In the genomic region with DNA sequence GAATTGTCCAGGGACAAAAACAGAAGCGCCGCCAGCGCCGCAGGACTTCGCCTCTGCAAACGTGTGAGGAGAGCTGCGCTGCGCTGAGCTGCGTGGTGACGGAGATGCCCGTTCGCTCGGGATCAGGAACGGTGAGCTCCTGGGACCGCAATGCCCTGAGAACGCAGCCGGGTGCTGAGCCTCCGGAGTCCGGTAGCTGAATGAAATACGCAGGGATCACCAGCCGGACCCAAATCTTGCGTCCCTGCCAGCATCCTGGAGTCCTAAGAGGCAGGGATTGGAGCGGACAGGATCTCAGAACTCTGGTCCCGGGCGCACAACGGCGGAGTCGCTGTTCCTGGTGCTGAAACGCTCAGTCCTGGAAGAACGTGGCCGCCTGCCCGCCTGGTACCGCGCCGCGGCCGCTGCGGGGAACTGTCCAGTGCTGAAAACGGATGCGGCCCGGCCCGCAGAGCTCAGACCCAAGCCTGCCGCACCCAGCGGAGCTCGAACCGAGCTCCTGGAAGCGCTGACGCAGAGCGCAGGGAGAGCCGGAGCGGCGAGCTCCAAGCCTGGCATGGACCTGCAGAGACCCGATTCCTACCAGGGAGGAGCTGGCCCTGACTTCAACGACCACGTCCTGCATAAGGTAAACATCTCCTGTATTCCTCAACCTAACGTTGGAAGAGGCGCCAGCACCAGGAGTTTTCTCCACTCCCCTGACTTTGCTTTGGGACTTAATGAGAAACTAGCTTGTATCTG, we compare ENCODE assay signal across 9 cellular contexts. TPM values are rescaled to one million over a fixed set of nuclear protein-coding genes. Genes with fewer than 3 reads are reported as not detected.
A peak's percentile ranks its signal among the peaks of the same experiment; 100 is the strongest.
DNase-seq lines count a peak whose midpoint lies in the region; ATAC-seq and TF ChIP-seq lines count a peak whose summit lies in the region.
"Had no signal": no experiment of that assay in that cellular context is flagged by ENCODE, and none has a peak within 500 bp of the region (broad histone marks: within the 10 kb centered on the region; RNA-seq: fewer than 3 reads in every experiment).

No MANE protein-coding gene starts in this region.

- peak overlapping the region; percentile 47 to 80 (median 73) for H3K4me3 Mint-ChIP-seq in brain

- no peaks in the 10 kb centered on the region for H3K36me3 ChIP-seq in HAP-1 (replicated peaks)

- no peaks in the 10 kb centered on the region for H3K9me3 ChIP-seq in HAP-1

- ATAC-seq in HG03025 (IDR thresholded peaks at IDR 0.05; ENCODE audit: low FRiP score, unreplicated experiment) (no peak), HG03520 (IDR thresholded peaks at IDR 0.05; ENCODE audit: unreplicated experiment) (no peak)
- ATAC-seq: Panc1 had no signal

- no peak overlapping the region for H3K4me3 ChIP-seq in HAP-1

- no peaks in the 10 kb centered on the region for H3K36me3 Mint-ChIP-seq in brain

- H3K27me3 Mint-ChIP-seq in brain = peaks cover 81% of the 10 kb centered on the region

- in situ Hi-C loops in HAP-1 (cut with MboI; ENCODE audit: low sequenced_read_pairs) = no loop called here

- no peak for TF ChIP-seq CTCF in brain (conservative IDR thresholded peaks at IDR 0.05)

- H3K27ac Mint-ChIP-seq in brain = peak overlapping the region in 1 of 5 experiments; percentile 41

- no peaks in the 10 kb centered on the region for H3K4me1 ChIP-seq in HAP-1

- DNase-seq in HAP-1 (ENCODE audit: low spot score in 2 of 2) (peak; percentile 56 to 90), UCSD-AML1 (lab: John Stamatoyannopoulos, UW; ENCODE audit: unreplicated experiment) (peak; percentile 86), iPS-NIHi11 (ENCODE audit: low spot score) (peak; percentile 98), RKO (ENCODE audit: low spot score) (no peak)
- DNase-seq in stimulated activated CD4-positive, alpha-beta T cell treated with anti-CD3 and anti-CD28 coated beads, Interleukin-12 subunit alpha, Interleukin-12 subunit beta, amount 100 ng/mL, for 48 hours (ENCODE audit: low read depth in 2 of 3, low spot score in 1 of 3) = peak; percentile 57 to 74 (median 72)

- H3K4me1 Mint-ChIP-seq in brain = peaks cover 8% of the 10 kb centered on the region

- H3K9me3 Mint-ChIP-seq in brain = peaks cover 0 to 15% (median 0%) of the 10 kb centered on the region in 5 experiments

- H3K27me3 ChIP-seq in HAP-1 (ENCODE audit: low read depth) = peaks cover 3% of the 10 kb centered on the region; the same call in 1 of the 2 replicates

RNA-seq across cellular contexts. Expression of a gene that starts 41.5 kb away (rescaled TPM):
- polyA plus RNA-seq in brain (ENCODE audit: insufficient read depth, low read depth, low replicate concordance) = 0.54 TPM

RNA-seq across cellular contexts. Expression of a gene that starts 47.7 kb away (rescaled TPM):
- polyA plus RNA-seq in brain (ENCODE audit: insufficient read depth, low read depth, low replicate concordance) = 0.25 TPM
